Comparison of ENCODE assay signal across 24 cellular contexts in the genomic region with DNA sequence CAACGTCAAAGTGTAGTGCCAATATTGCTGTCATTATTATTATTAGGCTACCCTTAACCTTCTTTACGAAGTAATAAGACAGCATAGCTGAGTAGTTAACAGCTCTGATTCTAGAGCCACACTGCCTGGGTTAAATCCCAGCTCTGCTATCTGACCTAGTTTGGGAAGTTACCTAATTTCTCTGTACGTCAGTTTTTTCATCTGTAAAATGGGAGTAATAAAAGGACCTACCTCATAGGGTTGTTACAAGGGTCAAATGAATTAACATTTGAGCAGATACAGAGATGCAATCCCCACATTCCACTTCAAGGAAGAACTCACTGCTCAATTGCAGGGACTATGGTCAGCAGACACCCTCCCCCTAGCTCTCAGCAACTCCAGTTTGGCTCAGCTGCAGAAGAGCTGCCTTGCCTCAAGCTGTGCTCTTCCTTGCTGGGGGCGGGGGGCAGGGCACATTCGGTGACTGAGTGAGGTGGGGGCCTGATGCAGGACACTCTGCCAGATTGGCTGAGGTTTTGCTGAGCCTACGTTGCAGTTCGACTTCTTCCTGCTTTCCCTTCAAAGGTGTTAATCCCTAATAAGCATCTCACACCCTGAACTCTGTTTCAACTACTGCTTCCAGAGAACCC.
"Had no signal": no experiment of that assay in that cellular context is flagged by ENCODE, and none has a peak within 500 bp of the region (broad histone marks: within the 10 kb centered on the region; RNA-seq: fewer than 3 reads in every experiment).

No MANE protein-coding gene starts in this region.

- ATAC-seq: activated naive CD4-positive, alpha-beta T cell treated with anti-CD3 and anti-CD28 coated beads, Interleukin-2, amount 50 U/mL, for 72 hours; left cardiac atrium; left ventricle myocardium superior had no signal

- H3K27ac ChIP-seq: esophagus squamous epithelium, parathyroid adenoma, right atrium auricular region, tibial nerve, VCaP had no signal

- H3K4me3 Mint-ChIP-seq: activated CD4-positive, alpha-beta memory T cell treated with anti-CD3 and anti-CD28 coated beads, Interleukin-2, amount 10 ng/mL, durations not matched to agents 7 days and 5 days; activated CD4-positive, alpha-beta T cell treated with anti-CD3 and anti-CD28 coated beads, Interleukin-2, amount 10 ng/mL, durations not matched to agents 7 days and 5 days; activated T-cell treated with anti-CD3 and anti-CD28 coated beads, Interleukin-2, amount 50 U/mL, for 24 hours; central memory CD8-positive, alpha-beta T cell; dendritic cell treated with granulocyte-macrophage colony-stimulating factor and Interleukin-4, amounts not matched to agents 40 ng/mL and 50 ng/mL, for 4 days; nephron; T-helper 1 cell treated with Interleukin-12 subunit alpha and Interleukin-12 subunit beta and Interleukin-4 antibody, amounts not matched to agents 30 μg/mL and 1 μg/mL, for 36 hours had no signal

- H3K27ac Mint-ChIP-seq: activated CD4-positive, alpha-beta memory T cell treated with anti-CD3 and anti-CD28 coated beads, Interleukin-2, amount 10 ng/mL, durations not matched to agents 7 days and 5 days; activated CD4-positive, alpha-beta T cell treated with anti-CD3 and anti-CD28 coated beads, Interleukin-2, amount 10 ng/mL, durations not matched to agents 7 days and 5 days; activated naive CD4-positive, alpha-beta T cell treated with anti-CD3 and anti-CD28 coated beads, Interleukin-2, amount 50 U/mL, for 72 hours; activated T-cell treated with anti-CD3 and anti-CD28 coated beads, Interleukin-2, amount 50 U/mL, for 24 hours; dendritic cell treated with granulocyte-macrophage colony-stimulating factor and Interleukin-4, amounts not matched to agents 40 ng/mL and 50 ng/mL, for 4 days; T-helper 1 cell treated with Interleukin-12 subunit alpha and Interleukin-12 subunit beta and Interleukin-4 antibody, amounts not matched to agents 30 μg/mL and 1 μg/mL, for 36 hours had no signal

- DNase-seq: activated CD4-positive, alpha-beta memory T cell treated with anti-CD3 and anti-CD28 coated beads, Interleukin-2, amount 10 ng/mL, durations not matched to agents 7 days and 5 days; activated CD4-positive, alpha-beta T cell treated with anti-CD3 and anti-CD28 coated beads, Interleukin-2, amount 10 ng/mL, durations not matched to agents 7 days and 5 days; activated CD4-positive, CD25-positive, alpha-beta regulatory T cell treated with anti-CD3 and anti-CD28 coated beads, Interleukin-2, amount 50 U/mL, for 72 hours; activated CD8-positive, alpha-beta memory T cell treated with anti-CD3 and anti-CD28 coated beads, Interleukin-2, amount 50 U/mL, for 48 hours; activated T-cell treated with anti-CD3 and anti-CD28 coated beads, Interleukin-2, amount 50 U/mL, for 24 hours; esophagus squamous epithelium; foreskin melanocyte; left cardiac atrium; left ventricle myocardium superior; stimulated activated CD4-positive, alpha-beta T cell treated with anti-CD3 and anti-CD28 coated beads, Interleukin-15, amount 100 ng/mL, for 24 hours; stimulated activated naive CD4-positive, alpha-beta T cell treated with Interleukin-2 at 50 U/mL for 16 hours; T-helper 9 cell had no signal

- H3K27me3 ChIP-seq: esophagus squamous epithelium, right atrium auricular region, tibial nerve had no signal

- FAIRE-seq: bronchial epithelial cell, keratinocyte, TTC549 had no signal

- H3K4me1 ChIP-seq: parathyroid adenoma had no signal

- H3K36me3 Mint-ChIP-seq: activated naive CD4-positive, alpha-beta T cell treated with anti-CD3 and anti-CD28 coated beads, Interleukin-2, amount 50 U/mL, for 72 hours had no signal

- H3K9me3 Mint-ChIP-seq: activated CD4-positive, alpha-beta memory T cell treated with anti-CD3 and anti-CD28 coated beads, Interleukin-2, amount 10 ng/mL, durations not matched to agents 7 days and 5 days; activated CD4-positive, alpha-beta T cell treated with anti-CD3 and anti-CD28 coated beads, Interleukin-2, amount 10 ng/mL, durations not matched to agents 7 days and 5 days; activated naive CD4-positive, alpha-beta T cell treated with anti-CD3 and anti-CD28 coated beads, Interleukin-2, amount 50 U/mL, for 72 hours; activated T-cell treated with anti-CD3 and anti-CD28 coated beads, Interleukin-2, amount 50 U/mL, for 24 hours; central memory CD8-positive, alpha-beta T cell; dendritic cell treated with granulocyte-macrophage colony-stimulating factor and Interleukin-4, amounts not matched to agents 40 ng/mL and 50 ng/mL, for 4 days; nephron; T-helper 1 cell treated with Interleukin-12 subunit alpha and Interleukin-12 subunit beta and Interleukin-4 antibody, amounts not matched to agents 30 μg/mL and 1 μg/mL, for 36 hours had no signal

- H3K9me3 ChIP-seq: esophagus squamous epithelium, right atrium auricular region, tibial nerve had no signal

- H3K4me3 ChIP-seq: esophagus squamous epithelium, right atrium auricular region, tibial nerve had no signal

- H3K36me3 ChIP-seq: esophagus squamous epithelium, right atrium auricular region, tibial nerve had no signal

- H3K4me1 Mint-ChIP-seq: activated CD4-positive, alpha-beta memory T cell treated with anti-CD3 and anti-CD28 coated beads, Interleukin-2, amount 10 ng/mL, durations not matched to agents 7 days and 5 days; activated CD4-positive, alpha-beta T cell treated with anti-CD3 and anti-CD28 coated beads, Interleukin-2, amount 10 ng/mL, durations not matched to agents 7 days and 5 days; central memory CD8-positive, alpha-beta T cell had no signal
